Comparison of ENCODE assay signal across 1 cellular context in genomic region chr12:67716817-67717216, GRCh38.
TF ChIP-seq lines count a peak whose summit lies in the region.

No MANE protein-coding gene starts in this region.

TF ChIP-seq in HepG2, 621 proteins besides CTCF, POLR2A, EP300 and RAD21 (continued from another document):
- TF ChIP-seq, protein P1, sequence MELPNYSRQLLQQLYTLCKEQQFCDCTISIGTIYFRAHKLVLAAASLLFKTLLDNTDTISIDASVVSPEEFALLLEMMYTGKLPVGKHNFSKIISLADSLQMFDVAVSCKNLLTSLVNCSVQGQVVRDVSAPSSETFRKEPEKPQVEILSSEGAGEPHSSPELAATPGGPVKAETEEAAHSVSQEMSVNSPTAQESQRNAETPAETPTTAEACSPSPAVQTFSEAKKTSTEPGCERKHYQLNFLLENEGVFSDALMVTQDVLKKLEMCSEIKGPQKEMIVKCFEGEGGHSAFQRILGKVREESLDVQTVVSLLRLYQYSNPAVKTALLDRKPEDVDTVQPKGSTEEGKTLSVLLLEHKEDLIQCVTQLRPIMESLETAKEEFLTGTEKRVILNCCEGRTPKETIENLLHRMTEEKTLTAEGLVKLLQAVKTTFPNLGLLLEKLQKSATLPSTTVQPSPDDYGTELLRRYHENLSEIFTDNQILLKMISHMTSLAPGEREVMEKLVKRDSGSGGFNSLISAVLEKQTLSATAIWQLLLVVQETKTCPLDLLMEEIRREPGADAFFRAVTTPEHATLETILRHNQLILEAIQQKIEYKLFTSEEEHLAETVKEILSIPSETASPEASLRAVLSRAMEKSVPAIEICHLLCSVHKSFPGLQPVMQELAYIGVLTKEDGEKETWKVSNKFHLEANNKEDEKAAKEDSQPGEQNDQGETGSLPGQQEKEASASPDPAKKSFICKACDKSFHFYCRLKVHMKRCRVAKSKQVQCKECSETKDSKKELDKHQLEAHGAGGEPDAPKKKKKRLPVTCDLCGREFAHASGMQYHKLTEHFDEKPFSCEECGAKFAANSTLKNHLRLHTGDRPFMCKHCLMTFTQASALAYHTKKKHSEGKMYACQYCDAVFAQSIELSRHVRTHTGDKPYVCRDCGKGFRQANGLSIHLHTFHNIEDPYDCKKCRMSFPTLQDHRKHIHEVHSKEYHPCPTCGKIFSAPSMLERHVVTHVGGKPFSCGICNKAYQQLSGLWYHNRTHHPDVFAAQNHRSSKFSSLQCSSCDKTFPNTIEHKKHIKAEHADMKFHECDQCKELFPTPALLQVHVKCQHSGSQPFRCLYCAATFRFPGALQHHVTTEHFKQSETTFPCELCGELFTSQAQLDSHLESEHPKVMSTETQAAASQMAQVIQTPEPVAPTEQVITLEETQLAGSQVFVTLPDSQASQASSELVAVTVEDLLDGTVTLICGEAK (IDR thresholded peaks at IDR 0.05), result peak; percentile 38; the same call in 1 of the 2 replicates
- TF ChIP-seq, protein P1 (CRISPR knock-in tag; IDR thresholded peaks at IDR 0.05), result peak; percentile 61; the same call in 1 of the 2 replicates
